Comparison of ENCODE assay signal across 23 cellular contexts in genomic region chr18:27707201-27707600, GRCh38.
"Had no signal": no experiment of that assay in that cellular context is flagged by ENCODE, and none has a peak within 500 bp of the region (broad histone marks: within the 10 kb centered on the region; RNA-seq: fewer than 3 reads in every experiment).

No MANE protein-coding gene starts in this region.

- H3K9me3 ChIP-seq: lower lobe of right lung, right lobe of liver, suprapubic skin, transverse colon had no signal

- H3K27ac Mint-ChIP-seq: activated CD4-positive, alpha-beta memory T cell treated with anti-CD3 and anti-CD28 coated beads, Interleukin-2, amount 10 ng/mL, durations not matched to agents 7 days and 5 days; activated CD4-positive, alpha-beta T cell treated with anti-CD3 and anti-CD28 coated beads, Interleukin-2, amount 10 ng/mL, durations not matched to agents 24 days and 14 days; activated naive CD8-positive, alpha-beta T cell treated with anti-CD3 and anti-CD28 coated beads, Interleukin-2, amount 50 U/mL, for 24 hours; activated T-cell treated with anti-CD3 and anti-CD28 coated beads, Interleukin-2, amount 50 U/mL, for 72 hours; brain; naive B cell; stimulated activated effector memory CD8-positive, alpha-beta T cell treated with anti-CD3 and anti-CD28 coated beads, Interleukin-12 subunit alpha, Interleukin-12 subunit beta, amount 100 ng/mL, for 72 hours; stimulated activated naive CD8-positive, alpha-beta T cell treated with anti-CD3 and anti-CD28 coated beads, Interleukin-15, amount 100 ng/mL, for 72 hours had no signal

- H3K36me3 Mint-ChIP-seq: naive B cell; stimulated activated effector memory CD8-positive, alpha-beta T cell treated with anti-CD3 and anti-CD28 coated beads, Interleukin-12 subunit alpha, Interleukin-12 subunit beta, amount 100 ng/mL, for 72 hours had no signal

- H3K27me3 ChIP-seq: foreskin keratinocyte, right lobe of liver, suprapubic skin, transverse colon had no signal

- H3K36me3 ChIP-seq: lower lobe of right lung, right lobe of liver, suprapubic skin, transverse colon had no signal

- H3K4me3 Mint-ChIP-seq: activated CD4-positive, alpha-beta memory T cell treated with anti-CD3 and anti-CD28 coated beads, Interleukin-2, amount 10 ng/mL, durations not matched to agents 7 days and 5 days; activated CD4-positive, alpha-beta T cell treated with anti-CD3 and anti-CD28 coated beads, Interleukin-2, amount 10 ng/mL, durations not matched to agents 24 days and 14 days; activated naive CD8-positive, alpha-beta T cell treated with anti-CD3 and anti-CD28 coated beads, Interleukin-2, amount 50 U/mL, for 24 hours; activated T-cell treated with anti-CD3 and anti-CD28 coated beads, Interleukin-2, amount 50 U/mL, for 72 hours; brain; naive B cell; stimulated activated effector memory CD8-positive, alpha-beta T cell treated with anti-CD3 and anti-CD28 coated beads, Interleukin-12 subunit alpha, Interleukin-12 subunit beta, amount 100 ng/mL, for 72 hours; stimulated activated naive CD8-positive, alpha-beta T cell treated with anti-CD3 and anti-CD28 coated beads, Interleukin-15, amount 100 ng/mL, for 72 hours had no signal

- H3K27me3 Mint-ChIP-seq: activated CD4-positive, alpha-beta memory T cell treated with anti-CD3 and anti-CD28 coated beads, Interleukin-2, amount 10 ng/mL, durations not matched to agents 7 days and 5 days; activated CD4-positive, alpha-beta T cell treated with anti-CD3 and anti-CD28 coated beads, Interleukin-2, amount 10 ng/mL, durations not matched to agents 24 days and 14 days; activated naive CD8-positive, alpha-beta T cell treated with anti-CD3 and anti-CD28 coated beads, Interleukin-2, amount 50 U/mL, for 24 hours; brain; naive B cell; stimulated activated naive CD8-positive, alpha-beta T cell treated with anti-CD3 and anti-CD28 coated beads, Interleukin-15, amount 100 ng/mL, for 72 hours had no signal

- DNase-seq: activated CD4-positive, alpha-beta memory T cell treated with anti-CD3 and anti-CD28 coated beads, Interleukin-2, amount 10 ng/mL, durations not matched to agents 7 days and 5 days; activated CD4-positive, alpha-beta T cell treated with anti-CD3 and anti-CD28 coated beads, Interleukin-2, amount 10 ng/mL, durations not matched to agents 24 days and 14 days; activated gamma-delta T cell; activated naive CD4-positive, alpha-beta T cell treated with anti-CD3 and anti-CD28 coated beads, Interleukin-2, amount 50 U/mL, for 16 hours; activated naive CD8-positive, alpha-beta T cell treated with anti-CD3 and anti-CD28 coated beads, Interleukin-2, amount 50 U/mL, for 24 hours; activated T-cell treated with anti-CD3 and anti-CD28 coated beads, Interleukin-2, amount 50 U/mL, for 72 hours; aorta; caudate nucleus; effector memory CD4-positive, alpha-beta T cell; foreskin keratinocyte; lower lobe of right lung; naive B cell; occipital lobe; right lobe of liver; small intestine; stimulated activated CD4-positive, alpha-beta T cell treated with anti-CD3 and anti-CD28 coated beads, Interleukin-2, amount 100 ng/mL, for 24 hours; stimulated activated naive CD8-positive, alpha-beta T cell treated with anti-CD3 and anti-CD28 coated beads, Interleukin-15, amount 100 ng/mL, for 72 hours; transverse colon had no signal

- H3K27ac ChIP-seq: foreskin keratinocyte, lower lobe of right lung, right lobe of liver, suprapubic skin, transverse colon had no signal

- H3K4me3 ChIP-seq: lower lobe of right lung, right lobe of liver, suprapubic skin, transverse colon had no signal

- ATAC-seq: activated naive CD8-positive, alpha-beta T cell treated with anti-CD3 and anti-CD28 coated beads, Interleukin-2, amount 50 U/mL, for 24 hours; activated T-cell treated with anti-CD3 and anti-CD28 coated beads, Interleukin-2, amount 50 U/mL, for 72 hours; esophagus mucosa; foreskin keratinocyte; left lobe of liver; lower lobe of right lung; right lobe of liver; stimulated activated effector memory CD8-positive, alpha-beta T cell treated with anti-CD3 and anti-CD28 coated beads, Interleukin-12 subunit alpha, Interleukin-12 subunit beta, amount 100 ng/mL, for 72 hours; stimulated activated naive CD8-positive, alpha-beta T cell treated with anti-CD3 and anti-CD28 coated beads, Interleukin-15, amount 100 ng/mL, for 72 hours had no signal

- H3K4me1 Mint-ChIP-seq: activated CD4-positive, alpha-beta memory T cell treated with anti-CD3 and anti-CD28 coated beads, Interleukin-2, amount 10 ng/mL, durations not matched to agents 7 days and 5 days; activated CD4-positive, alpha-beta T cell treated with anti-CD3 and anti-CD28 coated beads, Interleukin-2, amount 10 ng/mL, durations not matched to agents 24 days and 14 days; activated naive CD8-positive, alpha-beta T cell treated with anti-CD3 and anti-CD28 coated beads, Interleukin-2, amount 50 U/mL, for 24 hours; naive B cell; stimulated activated effector memory CD8-positive, alpha-beta T cell treated with anti-CD3 and anti-CD28 coated beads, Interleukin-12 subunit alpha, Interleukin-12 subunit beta, amount 100 ng/mL, for 72 hours; stimulated activated naive CD8-positive, alpha-beta T cell treated with anti-CD3 and anti-CD28 coated beads, Interleukin-15, amount 100 ng/mL, for 72 hours had no signal

- H3K4me1 ChIP-seq: foreskin keratinocyte, lower lobe of right lung, right lobe of liver, suprapubic skin, transverse colon had no signal
